In the genomic region with DNA sequence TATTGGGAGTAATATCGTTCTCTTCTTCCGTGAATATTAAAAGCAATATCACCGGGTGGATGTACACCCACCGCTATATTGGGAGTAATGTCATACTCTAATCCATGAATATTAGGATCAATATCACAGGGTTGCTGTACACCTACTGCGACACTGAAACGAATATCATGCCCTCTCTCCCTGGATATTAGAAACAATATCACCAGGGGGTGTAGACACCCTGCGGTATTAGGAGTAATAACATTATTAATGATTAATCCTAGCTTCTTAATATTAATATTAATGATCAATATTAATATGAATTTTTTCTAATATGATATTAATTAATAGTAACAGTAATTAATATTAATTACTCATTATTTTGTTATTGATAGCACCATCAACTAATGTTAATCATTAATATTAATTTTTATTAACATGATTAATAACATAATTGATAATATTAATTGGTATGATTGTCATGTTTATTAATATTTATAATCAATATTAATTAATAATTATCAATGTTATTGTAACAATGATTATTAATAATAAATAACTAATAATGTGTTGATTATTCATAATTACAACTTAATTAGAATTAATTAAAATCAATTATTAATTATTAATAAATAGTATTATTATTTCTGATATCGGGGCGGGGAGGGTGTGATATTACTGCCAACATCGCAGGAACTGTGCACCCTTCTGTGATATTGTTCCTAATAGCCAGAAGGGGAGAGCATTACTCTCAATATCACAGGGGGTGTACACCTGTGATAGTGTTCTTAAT, we compare ENCODE assay signal across 20 cellular contexts.
A peak's percentile ranks its signal among the peaks of the same experiment; 100 is the strongest.
DNase-seq lines count a peak whose midpoint lies in the region; ATAC-seq, FAIRE-seq and TF ChIP-seq lines count a peak whose summit lies in the region.
"Had no signal": no experiment of that assay in that cellular context is flagged by ENCODE, and none has a peak within 500 bp of the region (broad histone marks: within the 10 kb centered on the region; RNA-seq: fewer than 3 reads in every experiment).

No MANE protein-coding gene starts in this region.

- POLR2A ChIA-PET in HEK293 (lab: Yijun Ruan, JAX) = no interaction called here
- POLR2A ChIA-PET in WTC11 (lab: Charles Lee) = no interaction called here

- intact Hi-C loops in right lobe of liver (cut with DNase I) = no loop called here

- DNase-seq in WTC11 (ENCODE audit: low spot score) (no peak), frontal cortex (ENCODE audit: low spot score in 2 of 2) (no peak), small intestine (no peak), right lobe of liver (no peak)
- DNase-seq: AML-193; CD4-positive, alpha-beta T cell; DMS153; DMS79; GF-D8; HCEC 1CT; HFFc6 had no signal

- H3K9me3 Mint-ChIP-seq in WTC11 = peaks cover 9% of the 10 kb centered on the region
- H3K9me3 Mint-ChIP-seq: CD4-positive, alpha-beta T cell; GM23338; HFFc6 had no signal

- H3K36me3 Mint-ChIP-seq in WTC11 = no peaks in the 10 kb centered on the region

- CTCF ChIA-PET in HEK293 (lab: Yijun Ruan, JAX) = no interaction called here
- CTCF ChIA-PET in WTC11 (lab: Charles Lee) = no interaction called here

- TF ChIP-seq POLR2A in right lobe of liver (IDR thresholded peaks at IDR 0.05) = no peak

- 93 to 95% (median 95%) methylated on average over 10 of the region's 10 CpGs for WGBS in small intestine, 3 donors
- WGBS in right lobe of liver (ENCODE audit: insufficient coverage, low coverage, low lambda C conversion rate, missing lambda C conversion rate) = 93% methylated on average over 10 of the region's 10 CpGs

- no peaks in the 10 kb centered on the region for H3K4me1 Mint-ChIP-seq in WTC11
- H3K4me1 Mint-ChIP-seq: GM23338, IgD-negative memory B cell had no signal

- no peak overlapping the region for H3K4me3 Mint-ChIP-seq in WTC11
- H3K4me3 Mint-ChIP-seq: CD4-positive, alpha-beta T cell; GM23338; HFFc6; IgD-negative memory B cell had no signal

- no peak overlapping the region for H3K27ac Mint-ChIP-seq in WTC11
- H3K27ac Mint-ChIP-seq: CD4-positive, alpha-beta T cell; GM23338; HFFc6 had no signal

- H3K4me3 ChIP-seq in HEK293 (ENCODE audit: low read depth, low read length) (no peak overlapping the region), small intestine (ENCODE audit: low read depth in 1 of 2, low read length in 2 of 2) (no peak overlapping the region), right lobe of liver (no peak overlapping the region)
- H3K4me3 ChIP-seq: A549, GM23338 had no signal

- ATAC-seq in WTC11 = no peak
- no peak for ATAC-seq in SK-N-SH treated with all-trans-retinoic acid at 6 μM for 48 hours
- ATAC-seq in HG03571 (IDR thresholded peaks at IDR 0.05; ENCODE audit: unreplicated experiment) = no peak
- no peak for ATAC-seq in right lobe of liver
- ATAC-seq: A549, GM23338, HepG2 had no signal

- H3K27me3 ChIP-seq in small intestine (ENCODE audit: control insufficient read depth in 2 of 2, insufficient read depth in 2 of 2, low read length in 2 of 2) = peaks cover 0 to 4% of the 10 kb centered on the region in 2 donors
- H3K27me3 ChIP-seq in right lobe of liver = no peaks in the 10 kb centered on the region

- TF ChIP-seq CTCF in HEK293 (tag by site-specific recombination; IDR thresholded peaks at IDR 0.05) = no peak
- TF ChIP-seq CTCF in WTC11 (IDR thresholded peaks at IDR 0.05) = no peak
- no peak for TF ChIP-seq CTCF in right lobe of liver (IDR thresholded peaks at IDR 0.05)

- H3K36me3 ChIP-seq in HEK293 (ENCODE audit: control insufficient read depth in 2 of 2, insufficient read depth in 1 of 2, low read length in 2 of 2) (no peaks in the 10 kb centered on the region), small intestine (ENCODE audit: control insufficient read depth in 2 of 2, insufficient read depth in 2 of 2, low read length in 2 of 2) (no peaks in the 10 kb centered on the region), right lobe of liver (no peaks in the 10 kb centered on the region)

- H3K4me1 ChIP-seq in HEK293 (ENCODE audit: control insufficient read depth, insufficient read depth, low read length) (no peaks in the 10 kb centered on the region), small intestine (ENCODE audit: control insufficient read depth in 2 of 2, insufficient read depth in 1 of 2, low read depth in 1 of 2, low read length in 1 of 2) (no peaks in the 10 kb centered on the region), right lobe of liver (no peaks in the 10 kb centered on the region)
- H3K4me1 ChIP-seq: A549 had no signal

- peaks cover 10% of the 10 kb centered on the region; the same call in 1 of the 2 replicates for H3K27me3 Mint-ChIP-seq in WTC11 (ENCODE audit: low read depth)

- FAIRE-seq in frontal cortex (lab: Jason Lieb, UNC) = peak; percentile 99
- FAIRE-seq in small intestine (lab: Jason Lieb, UNC) = peak; percentile 94
- FAIRE-seq: A549, H54, HepG2 had no signal

- no peak overlapping the region for H3K27ac ChIP-seq in HEK293 (ENCODE audit: extremely low read depth, low read depth, low read length)
- H3K27ac ChIP-seq in small intestine (ENCODE audit: low read depth in 1 of 2, low read length in 1 of 2) = no peak overlapping the region
- no peak overlapping the region for H3K27ac ChIP-seq in right lobe of liver
- H3K27ac ChIP-seq: A549, C4-2B had no signal

- H3K9me3 ChIP-seq in HEK293 (ENCODE audit: control insufficient read depth, insufficient read depth, low read depth, low read length) = no peaks in the 10 kb centered on the region
- H3K9me3 ChIP-seq in small intestine (ENCODE audit: control insufficient read depth, low read depth) = no peaks in the 10 kb centered on the region
- no peaks in the 10 kb centered on the region for H3K9me3 ChIP-seq in right lobe of liver
- H3K9me3 ChIP-seq: A549 had no signal

TF ChIP-seq in HEK293, 187 proteins besides CTCF, POLR2A, EP300 and RAD21:
- TF ChIP-seq, protein P1, sequence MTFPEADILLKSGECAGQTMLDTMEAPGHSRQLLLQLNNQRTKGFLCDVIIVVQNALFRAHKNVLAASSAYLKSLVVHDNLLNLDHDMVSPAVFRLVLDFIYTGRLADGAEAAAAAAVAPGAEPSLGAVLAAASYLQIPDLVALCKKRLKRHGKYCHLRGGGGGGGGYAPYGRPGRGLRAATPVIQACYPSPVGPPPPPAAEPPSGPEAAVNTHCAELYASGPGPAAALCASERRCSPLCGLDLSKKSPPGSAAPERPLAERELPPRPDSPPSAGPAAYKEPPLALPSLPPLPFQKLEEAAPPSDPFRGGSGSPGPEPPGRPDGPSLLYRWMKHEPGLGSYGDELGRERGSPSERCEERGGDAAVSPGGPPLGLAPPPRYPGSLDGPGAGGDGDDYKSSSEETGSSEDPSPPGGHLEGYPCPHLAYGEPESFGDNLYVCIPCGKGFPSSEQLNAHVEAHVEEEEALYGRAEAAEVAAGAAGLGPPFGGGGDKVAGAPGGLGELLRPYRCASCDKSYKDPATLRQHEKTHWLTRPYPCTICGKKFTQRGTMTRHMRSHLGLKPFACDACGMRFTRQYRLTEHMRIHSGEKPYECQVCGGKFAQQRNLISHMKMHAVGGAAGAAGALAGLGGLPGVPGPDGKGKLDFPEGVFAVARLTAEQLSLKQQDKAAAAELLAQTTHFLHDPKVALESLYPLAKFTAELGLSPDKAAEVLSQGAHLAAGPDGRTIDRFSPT (tag by site-specific recombination; IDR thresholded peaks at IDR 0.05) = no peak
- peak; percentile 38; the same call in 1 of the 2 replicates for TF ChIP-seq BCL11B (tag by site-specific recombination; IDR thresholded peaks at IDR 0.05; ENCODE audit: low read depth)
- no peak for TF ChIP-seq ZSCAN23 (tag by site-specific recombination; IDR thresholded peaks at IDR 0.05)
- TF ChIP-seq OSR2 (tag by site-specific recombination; IDR thresholded peaks at IDR 0.05) = no peak
TF ChIP-seq in HEK293: peak in this region for 1.

TF ChIP-seq in WTC11, 78 proteins besides CTCF, POLR2A, EP300 and RAD21:
- TF ChIP-seq ZNF317 (CRISPR knock-in tag; IDR thresholded peaks at IDR 0.05; ENCODE audit: borderline replicate concordance, low read depth) = no peak
- peak; percentile 97 for TF ChIP-seq HMGA2 (CRISPR knock-in tag; IDR thresholded peaks at IDR 0.05)

TF ChIP-seq in SK-N-SH treated with all-trans-retinoic acid at 6 μM for 48 hours, 23 proteins besides CTCF, POLR2A, EP300 and RAD21 (continues in another document):
- TF ChIP-seq ZNF565 (CRISPR knock-in tag; conservative IDR thresholded peaks at IDR 0.05; ENCODE audit: low read depth) (no peak), RARB (CRISPR knock-in tag; IDR thresholded peaks at IDR 0.05) (no peak), ZNF70 (CRISPR knock-in tag; IDR thresholded peaks at IDR 0.05) (no peak), ZFP3 (CRISPR knock-in tag; IDR thresholded peaks at IDR 0.05) (no peak), GLIS3 (CRISPR knock-in tag; IDR thresholded peaks at IDR 0.05) (no peak), OSR1 (CRISPR knock-in tag; IDR thresholded peaks at IDR 0.05) (no peak), TCF4 (CRISPR knock-in tag; IDR thresholded peaks at IDR 0.05; ENCODE audit: borderline replicate concordance) (no peak), BACH2 (CRISPR knock-in tag; IDR thresholded peaks at IDR 0.05; ENCODE audit: borderline replicate concordance) (no peak), ZNF8 (CRISPR knock-in tag; IDR thresholded peaks at IDR 0.05) (no peak), CSDC2 (CRISPR knock-in tag; IDR thresholded peaks at IDR 0.05) (no peak)
- TF ChIP-seq, protein P2, sequence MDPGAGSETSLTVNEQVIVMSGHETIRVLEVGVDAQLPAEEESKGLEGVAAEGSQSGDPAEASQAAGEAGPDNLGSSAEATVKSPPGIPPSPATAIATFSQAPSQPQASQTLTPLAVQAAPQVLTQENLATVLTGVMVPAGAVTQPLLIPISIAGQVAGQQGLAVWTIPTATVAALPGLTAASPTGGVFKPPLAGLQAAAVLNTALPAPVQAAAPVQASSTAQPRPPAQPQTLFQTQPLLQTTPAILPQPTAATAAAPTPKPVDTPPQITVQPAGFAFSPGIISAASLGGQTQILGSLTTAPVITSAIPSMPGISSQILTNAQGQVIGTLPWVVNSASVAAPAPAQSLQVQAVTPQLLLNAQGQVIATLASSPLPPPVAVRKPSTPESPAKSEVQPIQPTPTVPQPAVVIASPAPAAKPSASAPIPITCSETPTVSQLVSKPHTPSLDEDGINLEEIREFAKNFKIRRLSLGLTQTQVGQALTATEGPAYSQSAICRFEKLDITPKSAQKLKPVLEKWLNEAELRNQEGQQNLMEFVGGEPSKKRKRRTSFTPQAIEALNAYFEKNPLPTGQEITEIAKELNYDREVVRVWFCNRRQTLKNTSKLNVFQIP (CRISPR knock-in tag; IDR thresholded peaks at IDR 0.05; ENCODE audit: borderline replicate concordance, low read depth) = no peak
- TF ChIP-seq, protein P3, sequence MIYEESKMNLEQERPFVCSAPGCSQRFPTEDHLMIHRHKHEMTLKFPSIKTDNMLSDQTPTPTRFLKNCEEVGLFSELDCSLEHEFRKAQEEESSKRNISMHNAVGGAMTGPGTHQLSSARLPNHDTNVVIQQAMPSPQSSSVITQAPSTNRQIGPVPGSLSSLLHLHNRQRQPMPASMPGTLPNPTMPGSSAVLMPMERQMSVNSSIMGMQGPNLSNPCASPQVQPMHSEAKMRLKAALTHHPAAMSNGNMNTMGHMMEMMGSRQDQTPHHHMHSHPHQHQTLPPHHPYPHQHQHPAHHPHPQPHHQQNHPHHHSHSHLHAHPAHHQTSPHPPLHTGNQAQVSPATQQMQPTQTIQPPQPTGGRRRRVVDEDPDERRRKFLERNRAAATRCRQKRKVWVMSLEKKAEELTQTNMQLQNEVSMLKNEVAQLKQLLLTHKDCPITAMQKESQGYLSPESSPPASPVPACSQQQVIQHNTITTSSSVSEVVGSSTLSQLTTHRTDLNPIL (CRISPR knock-in tag; IDR thresholded peaks at IDR 0.05; ENCODE audit: low read depth) = no peak
